In genomic region chr5:115962239-115962564, GRCh38 we compare ENCODE assay signal across 1 cellular context.
TF ChIP-seq lines count a peak whose summit lies in the region.

TSS of gene LVRN (plus strand) at chr5:115962475. CDS start at chr5:115962618, 143 bp downstream.

TF ChIP-seq in SK-N-SH, 30 proteins besides CTCF, POLR2A, EP300 and RAD21 (continued from another document):
- TF ChIP-seq SMC3 (IDR thresholded peaks at IDR 0.05; ENCODE audit: low read depth, low read length) = no peak
